11 cellular contexts compared by ENCODE assay signal in genomic region chr1:195663549-195664280, GRCh38.
DNase-seq lines count a peak whose midpoint lies in the region; ATAC-seq and TF ChIP-seq lines count a peak whose summit lies in the region.
"Had no signal": no experiment of that assay in that cellular context is flagged by ENCODE, and none has a peak within 500 bp of the region (broad histone marks: within the 10 kb centered on the region; RNA-seq: fewer than 3 reads in every experiment).

No MANE protein-coding gene starts in this region.

- no peaks in the 10 kb centered on the region for H3K27me3 ChIP-seq in RWPE2 (ENCODE audit: insufficient read depth, poor library complexity, severe bottlenecking)
- H3K27me3 ChIP-seq in CD8-positive, alpha-beta memory T cell (ENCODE audit: insufficient read depth, low read length, poor library complexity, severe bottlenecking): no peaks in the 10 kb centered on the region
- H3K27me3 ChIP-seq: ascending aorta had no signal

- H3K4me3 Mint-ChIP-seq in CD8-positive, alpha-beta memory T cell: no peak overlapping the region

- DNase-seq in DMS53 (lab: John Stamatoyannopoulos, UW) (peak; percentile 26), DMS53 treated with DMSO at 0.1 percent for 48 hours (lab: John Stamatoyannopoulos, UW; ENCODE audit: unreplicated experiment) (no peak), RWPE2 (ENCODE audit: low spot score) (no peak), fibroblast of the aortic adventitia (ENCODE audit: low read depth) (peak; percentile 71), superior temporal gyrus (ENCODE audit: extremely low spot score) (peak; percentile 32), OCI-M2 (lab: John Stamatoyannopoulos, UW; ENCODE audit: unreplicated experiment) (no peak)
- no peak for DNase-seq in CD8-positive, alpha-beta memory T cell
- DNase-seq: NCI-H2171 treated with DMSO at 0.1 percent for 48 hours had no signal

- no peaks in the 10 kb centered on the region for H3K27me3 Mint-ChIP-seq in CD8-positive, alpha-beta memory T cell

- no peak overlapping the region for H3K27ac Mint-ChIP-seq in CD8-positive, alpha-beta memory T cell

- peaks cover 0 to 17% (median 5%) of the 10 kb centered on the region in 5 donors for H3K9me3 Mint-ChIP-seq in CD8-positive, alpha-beta memory T cell

- H3K4me1 Mint-ChIP-seq in CD8-positive, alpha-beta memory T cell: no peaks in the 10 kb centered on the region

- ATAC-seq in RWPE2 (ENCODE audit: low read depth) (peak; percentile 94), GM18517 (IDR thresholded peaks at IDR 0.05; ENCODE audit: unreplicated experiment) (no peak)

- TF ChIP-seq CTCF in RWPE2 (IDR thresholded peaks at IDR 0.05; ENCODE audit: poor library complexity, severe bottlenecking) (no peak), fibroblast of the aortic adventitia (IDR thresholded peaks at IDR 0.05; ENCODE audit: insufficient read depth, low read length) (no peak)

- no peak overlapping the region for H3K4me3 ChIP-seq in RWPE2 (ENCODE audit: severe bottlenecking)
- H3K4me3 ChIP-seq in fibroblast of the aortic adventitia (ENCODE audit: low read depth, low read length): no peak overlapping the region
- H3K4me3 ChIP-seq in CD8-positive, alpha-beta memory T cell (ENCODE audit: low read length): no peak overlapping the region
- H3K4me3 ChIP-seq: ascending aorta had no signal

- peaks cover 9% of the 10 kb centered on the region for H3K4me1 ChIP-seq in RWPE2 (ENCODE audit: insufficient read depth, poor library complexity, severe bottlenecking)
- H3K4me1 ChIP-seq in CD8-positive, alpha-beta memory T cell (ENCODE audit: insufficient read depth, low read length): no peaks in the 10 kb centered on the region
- H3K4me1 ChIP-seq: ascending aorta had no signal

- no peaks in the 10 kb centered on the region for H3K36me3 ChIP-seq in RWPE2 (ENCODE audit: low read depth)
- no peaks in the 10 kb centered on the region for H3K36me3 ChIP-seq in CD8-positive, alpha-beta memory T cell (ENCODE audit: insufficient read depth, low read length)
- H3K36me3 ChIP-seq: ascending aorta had no signal

- peak overlapping the region; percentile 8 for H3K27ac ChIP-seq in RWPE2 (ENCODE audit: poor library complexity, severe bottlenecking)
- no peak overlapping the region for H3K27ac ChIP-seq in CD8-positive, alpha-beta memory T cell (ENCODE audit: low read depth, low read length)
- H3K27ac ChIP-seq: 22Rv1, ascending aorta had no signal

- no peaks in the 10 kb centered on the region for H3K36me3 Mint-ChIP-seq in CD8-positive, alpha-beta memory T cell

- CTCF ChIA-PET in CD8-positive, alpha-beta memory T cell (lab: Charles Lee): no interaction called here

- H3K9me3 ChIP-seq in RWPE2 (ENCODE audit: severe bottlenecking): no peaks in the 10 kb centered on the region
- no peaks in the 10 kb centered on the region for H3K9me3 ChIP-seq in CD8-positive, alpha-beta memory T cell (ENCODE audit: low read length)
- H3K9me3 ChIP-seq: ascending aorta had no signal

- POLR2A ChIA-PET in CD8-positive, alpha-beta memory T cell (lab: Charles Lee): interaction anchor here (0.7 kb wide), 1 partner anchor 22 kb away, joined by 3 read pairs; no protein-coding TSS in a partner anchor

Comparison
In these comparisons a context has a peak if more than half of its experiments do, and no peak if none do; other contexts are left out.
1. DNase-seq: peak in DMS53 (single experiment), fibroblast of the aortic adventitia (single experiment) and superior temporal gyrus (single experiment); none in DMS53 treated with DMSO at 0.1 percent for 48 hours (single experiment), RWPE2 (single experiment), CD8-positive, alpha-beta memory T cell (0 of 5) and OCI-M2 (single experiment).